Comparison of ENCODE assay signal across 8 cellular contexts in the genomic region with DNA sequence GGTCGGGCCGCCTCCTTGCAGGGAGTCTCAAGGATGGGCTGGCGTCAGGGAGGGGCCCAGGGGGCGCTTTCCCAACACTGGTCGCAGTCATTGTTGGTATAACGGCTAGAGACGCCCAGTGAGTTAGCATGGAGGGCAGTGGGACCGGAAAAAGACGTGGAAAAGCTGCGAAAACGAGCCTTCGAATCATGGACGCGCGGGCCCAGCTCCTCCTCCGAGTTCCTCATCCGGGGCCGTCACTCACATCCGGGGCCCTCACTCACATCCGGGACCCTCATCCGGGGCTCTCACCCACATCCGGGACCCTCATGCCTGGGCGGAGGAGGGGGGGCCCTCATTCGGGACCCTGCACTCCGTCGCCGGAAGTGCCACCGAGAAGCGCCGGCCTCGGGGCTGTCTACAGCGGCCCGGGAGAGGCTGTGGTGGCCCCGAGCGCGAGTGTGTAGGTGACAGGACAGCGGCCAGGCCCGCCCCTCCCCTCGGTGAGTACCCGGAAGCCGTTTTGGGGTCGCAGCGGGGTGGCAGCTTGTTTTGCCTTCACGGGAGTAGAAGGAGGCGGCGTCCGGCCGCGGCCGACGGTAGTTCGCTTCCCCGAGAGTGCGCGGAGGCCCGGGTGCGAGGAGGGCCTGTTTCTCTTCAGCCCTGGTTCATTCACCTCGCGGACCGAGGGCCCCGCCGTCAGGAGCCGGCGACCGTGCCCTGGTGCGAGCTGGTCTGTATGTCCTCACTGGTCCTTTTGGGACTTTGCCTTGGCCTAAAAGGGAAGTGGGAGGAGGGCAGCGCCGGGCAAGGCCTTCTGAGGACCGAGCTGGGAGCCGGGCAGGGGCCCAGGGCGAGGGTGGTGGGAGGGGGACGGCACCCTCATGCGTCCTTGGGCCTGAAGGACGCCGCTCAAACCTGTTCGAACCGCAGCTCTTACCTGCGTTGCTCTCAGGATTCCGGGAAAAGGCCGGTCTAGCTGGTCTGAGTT. TPM values are rescaled to one million over a fixed set of nuclear protein-coding genes. Genes with fewer than 3 reads are reported as not detected.
DNase-seq lines count a peak whose midpoint lies in the region; ATAC-seq and TF ChIP-seq lines count a peak whose summit lies in the region.

A gene with protein sequence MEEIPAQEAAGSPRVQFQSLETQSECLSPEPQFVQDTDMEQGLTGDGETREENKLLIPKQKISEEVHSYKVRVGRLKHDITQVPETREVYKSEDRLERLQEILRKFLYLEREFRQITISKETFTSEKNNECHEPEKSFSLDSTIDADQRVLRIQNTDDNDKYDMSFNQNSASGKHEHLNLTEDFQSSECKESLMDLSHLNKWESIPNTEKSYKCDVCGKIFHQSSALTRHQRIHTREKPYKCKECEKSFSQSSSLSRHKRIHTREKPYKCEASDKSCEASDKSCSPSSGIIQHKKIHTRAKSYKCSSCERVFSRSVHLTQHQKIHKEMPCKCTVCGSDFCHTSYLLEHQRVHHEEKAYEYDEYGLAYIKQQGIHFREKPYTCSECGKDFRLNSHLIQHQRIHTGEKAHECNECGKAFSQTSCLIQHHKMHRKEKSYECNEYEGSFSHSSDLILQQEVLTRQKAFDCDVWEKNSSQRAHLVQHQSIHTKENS (plus strand): TSS at position 337 of the 970 bp plus-strand sequence. CDS start 1,918 bp downstream, outside the sequence.

- intact Hi-C loops in right lobe of liver (cut with DNase I) = no loop called here

- TF ChIP-seq POLR2A in right lobe of liver (IDR thresholded peaks at IDR 0.05) = peak; percentile 78

- CTCF ChIA-PET in BJ (lab: Yijun Ruan, JAX) = interaction anchor here (1.1 kb wide), 1 partner anchor 58 kb away, joined by 4 read pairs; a partner anchor contains a TSS
- CTCF ChIA-PET in activated CD4-positive, alpha-beta memory T cell treated with anti-CD3 and anti-CD28 coated beads, Interleukin-2, amount 10 ng/mL, durations not matched to agents 7 days and 5 days (lab: Charles Lee) = interaction anchor here (0.6 to 1.5 kb wide), 3 partner anchors 54 to 650 kb away, joined by 3 to 7 read pairs (median 3); a partner anchor contains a TSS

- H3K4me1 Mint-ChIP-seq in activated CD4-positive, alpha-beta memory T cell treated with anti-CD3 and anti-CD28 coated beads, Interleukin-2, amount 10 ng/mL, durations not matched to agents 7 days and 5 days = peaks cover 50% of the 10 kb centered on the region

- H3K27ac Mint-ChIP-seq in activated CD4-positive, alpha-beta memory T cell treated with anti-CD3 and anti-CD28 coated beads, Interleukin-2, amount 10 ng/mL, durations not matched to agents 7 days and 5 days = peak within 1 kb of the TSS; percentile 98

- POLR2A ChIA-PET in BJ (lab: Charles Lee) = interaction anchor here (0.6 to 0.9 kb wide), 2 partner anchors 18 to 54 kb away, joined by 4 to 5 read pairs; a partner anchor contains a TSS
- POLR2A ChIA-PET in activated CD4-positive, alpha-beta memory T cell treated with anti-CD3 and anti-CD28 coated beads, Interleukin-2, amount 10 ng/mL, durations not matched to agents 7 days and 5 days (lab: Charles Lee) = interaction anchor here (0.6 to 6.6 kb wide), 42 partner anchors 8 to 1587 kb away, joined by 3 to 79 read pairs (median 4); a partner anchor contains a TSS

- 0% methylated on average over 11 of the region's 80 CpGs for WGBS in right lobe of liver (ENCODE audit: insufficient coverage, low coverage, low lambda C conversion rate, missing lambda C conversion rate)

- H3K27me3 ChIP-seq in BJ (ENCODE audit: control insufficient read depth, insufficient read depth, low read length) (no peaks in the 10 kb centered on the region), duodenal mucosa (ENCODE audit: control insufficient read depth in 1 of 2, insufficient read depth in 2 of 2, low read length in 2 of 2) (no peaks in the 10 kb centered on the region), right lobe of liver (no peaks in the 10 kb centered on the region)

- TF ChIP-seq CTCF in BJ (IDR thresholded peaks at IDR 0.05; ENCODE audit: insufficient read depth, low read depth, low read length) (no peak), right lobe of liver (IDR thresholded peaks at IDR 0.05) (no peak)

- H3K4me3 Mint-ChIP-seq in activated CD4-positive, alpha-beta memory T cell treated with anti-CD3 and anti-CD28 coated beads, Interleukin-2, amount 10 ng/mL, durations not matched to agents 7 days and 5 days = peak within 1 kb of the TSS; percentile 99

- H3K36me3 ChIP-seq in BJ (ENCODE audit: control insufficient read depth, insufficient read depth, low read length) = peaks cover 17% of the 10 kb centered on the region
- H3K36me3 ChIP-seq in duodenal mucosa (ENCODE audit: control insufficient read depth in 1 of 2, insufficient read depth in 2 of 2, low read length in 2 of 2) = peaks cover 28 to 35% of the 10 kb centered on the region in 2 donors
- peaks cover 8 to 32% (median 19%) of the 10 kb centered on the region in 4 donors for H3K36me3 ChIP-seq in right lobe of liver

- no peaks in the 10 kb centered on the region for H3K9me3 Mint-ChIP-seq in activated CD4-positive, alpha-beta memory T cell treated with anti-CD3 and anti-CD28 coated beads, Interleukin-2, amount 10 ng/mL, durations not matched to agents 7 days and 5 days

- H3K4me1 ChIP-seq in duodenal mucosa (ENCODE audit: control insufficient read depth in 1 of 2, insufficient read depth in 2 of 2, low read length in 2 of 2) (peaks cover 16 to 27% of the 10 kb centered on the region in 2 donors), right lobe of liver (peaks cover 0 to 18% (median 8%) of the 10 kb centered on the region in 4 donors)

- DNase-seq in BJ (ENCODE audit: low read depth) = no peak
- peak; percentile 92 for DNase-seq in NCI-H748 (lab: John Stamatoyannopoulos, UW; ENCODE audit: unreplicated experiment)
- peak; percentile 92 for DNase-seq in activated CD4-positive, alpha-beta memory T cell treated with anti-CD3 and anti-CD28 coated beads, Interleukin-2, amount 10 ng/mL, durations not matched to agents 7 days and 5 days
- peak; percentile 85 to 87 (median 87) for DNase-seq in right lobe of liver
- peak; percentile 82 to 83 for DNase-seq in stimulated activated CD4-positive, alpha-beta T cell treated with anti-CD3 and anti-CD28 coated beads, Interleukin-4, amount 100 ng/mL, for 4 hours

- H3K36me3 Mint-ChIP-seq in activated CD4-positive, alpha-beta memory T cell treated with anti-CD3 and anti-CD28 coated beads, Interleukin-2, amount 10 ng/mL, durations not matched to agents 7 days and 5 days (ENCODE audit: low read depth) = peaks cover 71% of the 10 kb centered on the region

- H3K27ac ChIP-seq in duodenal mucosa (ENCODE audit: low read depth, low read length) (peak within 1 kb of the TSS; percentile 91), right lobe of liver (peak within 1 kb of the TSS; percentile 92 to 99 (median 92))

- peak within 1 kb of the TSS; percentile 95 for H3K4me3 ChIP-seq in BJ (ENCODE audit: low read depth, low read length)
- H3K4me3 ChIP-seq in duodenal mucosa (ENCODE audit: low read depth in 1 of 2, low read length in 2 of 2) = peak within 1 kb of the TSS; percentile 73 to 98
- H3K4me3 ChIP-seq in right lobe of liver = peak within 1 kb of the TSS; percentile 95 to 97 (median 97)

- H3K9me3 ChIP-seq in duodenal mucosa (ENCODE audit: control insufficient read depth in 1 of 2, low read length in 2 of 2) (no peaks in the 10 kb centered on the region), right lobe of liver (no peaks in the 10 kb centered on the region)

- H3K27me3 Mint-ChIP-seq in activated CD4-positive, alpha-beta memory T cell treated with anti-CD3 and anti-CD28 coated beads, Interleukin-2, amount 10 ng/mL, durations not matched to agents 7 days and 5 days = no peaks in the 10 kb centered on the region

- ATAC-seq in GM19324 (IDR thresholded peaks at IDR 0.05; ENCODE audit: low FRiP score, unreplicated experiment) (peak; percentile 89), HG03460 (IDR thresholded peaks at IDR 0.05; ENCODE audit: unreplicated experiment) (peak; percentile 81), right lobe of liver (peak; percentile 85 to 93 (median 90))

- peak within 1 kb of the TSS; percentile 70 to 98 for H3K9ac ChIP-seq in duodenal mucosa (ENCODE audit: low read depth in 1 of 2, low read length in 2 of 2)

RNA-seq across cellular contexts. Expression of the gene that starts here (rescaled TPM):
- polyA plus RNA-seq in BJ (2011; rRNA removed) = 47.2 and 56.4 TPM in 2 replicates
- 50.5 and 52.5 TPM in 2 replicates for polyA minus RNA-seq in BJ (2011; rRNA and poly(A)+ RNA removed)
- total RNA-seq in activated CD4-positive, alpha-beta memory T cell treated with anti-CD3 and anti-CD28 coated beads, Interleukin-2, amount 10 ng/mL, durations not matched to agents 7 days and 5 days = 100 to 1,000 TPM; 102 to 103 TPM
- 10 to 100 TPM; 21.5 to 44.4 (median 26.0) TPM for total RNA-seq in right lobe of liver
